1 cellular context compared by ENCODE assay signal in the genomic region with DNA sequence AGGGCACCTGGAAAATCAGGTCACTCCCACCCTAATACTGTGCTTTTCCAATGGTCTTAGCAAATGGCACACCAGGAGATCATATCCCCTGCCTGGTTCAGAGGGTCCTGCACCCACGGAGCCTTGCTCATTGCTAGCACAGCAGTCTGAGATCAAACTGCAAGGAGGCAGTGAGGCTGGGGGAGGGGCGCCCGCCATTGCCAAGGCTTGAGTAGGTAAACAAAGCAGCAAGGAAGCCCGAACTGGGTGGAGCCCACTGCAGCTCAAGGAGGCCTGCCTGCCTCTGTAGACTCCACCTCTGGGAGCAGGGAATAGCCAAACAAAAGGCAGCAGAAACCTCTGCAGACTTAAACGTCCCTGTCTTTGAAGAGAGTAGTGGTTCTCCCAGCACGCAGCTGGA. TPM values are rescaled to one million over a fixed set of nuclear protein-coding genes. Genes with fewer than 3 reads are reported as not detected.
"Had no signal": no experiment of that assay in that cellular context is flagged by ENCODE, and none has a peak within 500 bp of the region (broad histone marks: within the 10 kb centered on the region; RNA-seq: fewer than 3 reads in every experiment).

No MANE protein-coding gene starts in this region.

RNA-seq across cellular contexts. Expression of gene VGLL3, which starts 26.4 kb away (rescaled TPM):
- polyA plus RNA-seq: IgD-negative memory B cell had no signal
